Comparison of ENCODE assay signal across 13 cellular contexts in the genomic region with DNA sequence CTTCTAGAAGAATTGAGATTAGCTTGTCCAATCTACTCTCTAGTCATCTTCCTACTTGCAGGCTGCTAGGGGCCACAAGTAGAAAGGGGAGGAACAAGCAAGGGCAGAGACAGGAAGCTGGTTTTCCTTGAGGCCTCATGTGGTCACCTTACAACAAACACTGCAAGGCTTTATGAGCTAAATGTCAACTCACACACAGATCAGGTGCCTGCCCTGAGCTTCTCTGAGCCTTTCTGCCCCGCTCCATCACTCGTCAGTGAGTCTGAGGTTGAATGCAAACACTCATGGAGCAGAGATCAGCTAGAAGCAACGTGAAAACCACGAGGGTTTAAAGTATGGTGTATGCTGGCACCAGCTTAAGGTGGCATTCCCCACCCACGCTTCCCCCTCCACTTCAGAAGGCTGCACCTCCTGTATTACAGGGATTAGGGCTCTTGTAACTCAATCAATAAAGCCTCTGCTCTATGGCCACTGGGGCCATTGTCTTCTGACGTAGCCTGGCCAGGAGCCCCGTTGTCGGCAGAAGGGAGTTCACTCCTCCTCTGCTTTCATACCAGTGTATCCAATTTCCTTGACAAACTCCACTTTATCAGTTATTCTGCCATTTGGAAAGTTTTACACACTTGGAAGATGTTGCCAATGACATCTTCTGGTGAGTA. TPM values are rescaled to one million over a fixed set of nuclear protein-coding genes. Genes with fewer than 3 reads are reported as not detected.
DNase-seq lines count a peak whose midpoint lies in the region; ATAC-seq and TF ChIP-seq lines count a peak whose summit lies in the region.
"Had no signal": no experiment of that assay in that cellular context is flagged by ENCODE, and none has a peak within 500 bp of the region (broad histone marks: within the 10 kb centered on the region; RNA-seq: fewer than 3 reads in every experiment).

No MANE protein-coding gene starts in this region.

- H3K36me3 ChIP-seq in duodenal mucosa (ENCODE audit: control insufficient read depth in 1 of 2, insufficient read depth in 2 of 2, low read length in 2 of 2): no peaks in the 10 kb centered on the region

- no peak for TF ChIP-seq CTCF in NB4 (IDR thresholded peaks at IDR 0.05; ENCODE audit: low read depth, low read length)

- no peak overlapping the region for H3K4me3 ChIP-seq in NB4 (ENCODE audit: low read depth, low read length)
- peak overlapping the region; percentile 40 to 44 for H3K4me3 ChIP-seq in duodenal mucosa (ENCODE audit: low read depth in 1 of 2, low read length in 2 of 2)

- peaks cover 32 to 44% of the 10 kb centered on the region in 2 donors for H3K4me1 ChIP-seq in duodenal mucosa (ENCODE audit: control insufficient read depth in 1 of 2, insufficient read depth in 2 of 2, low read length in 2 of 2)

- H3K27ac ChIP-seq in duodenal mucosa (ENCODE audit: low read depth, low read length): no peak overlapping the region

- no peaks in the 10 kb centered on the region for H3K27me3 ChIP-seq in duodenal mucosa (ENCODE audit: control insufficient read depth in 1 of 2, insufficient read depth in 2 of 2, low read length in 2 of 2)

- DNase-seq in GDM1 (lab: John Stamatoyannopoulos, UW) (peak; percentile 86), NB4 (ENCODE audit: low read depth) (peak; percentile 88), NCI-H1417 (lab: John Stamatoyannopoulos, UW) (no peak), HPDE6-E6E7 (ENCODE audit: extremely low spot score) (no peak), sciatic nerve (ENCODE audit: low spot score) (no peak)
- DNase-seq: naive thymus-derived CD4-positive, alpha-beta T cell; OCI-M1; stimulated activated CD4-positive, alpha-beta T cell treated with anti-CD3 and anti-CD28 coated beads, Interleukin-15, amount 100 ng/mL, for 24 hours had no signal

- H3K9ac ChIP-seq in duodenal mucosa (ENCODE audit: low read depth in 1 of 2, low read length in 2 of 2): peak overlapping the region in 1 of 2 donors; percentile 10

- TF ChIP-seq POLR2A in NB4 (IDR thresholded peaks at IDR 0.05; ENCODE audit: extremely low read depth, insufficient read length): no peak

- no peaks in the 10 kb centered on the region for H3K9me3 ChIP-seq in duodenal mucosa (ENCODE audit: control insufficient read depth in 1 of 2, low read length in 2 of 2)

- peak; percentile 51 for ATAC-seq in GM21423 (IDR thresholded peaks at IDR 0.05; ENCODE audit: unreplicated experiment)
- ATAC-seq in sciatic nerve: no peak
- no peak for ATAC-seq in HG03439 (IDR thresholded peaks at IDR 0.05; ENCODE audit: unreplicated experiment)
- ATAC-seq: naive thymus-derived CD4-positive, alpha-beta T cell had no signal

- intact Hi-C loops in sciatic nerve (cut with DNase I): no loop called here

RNA-seq across cellular contexts. Expression of a gene that starts 5.4 kb away (rescaled TPM):
- total RNA-seq in sciatic nerve: not detected
- total RNA-seq: endothelial cell of umbilical vein; LHCN-M2; naive thymus-derived CD4-positive, alpha-beta T cell had no signal

RNA-seq across cellular contexts. Expression of a gene that starts 10.7 kb away (rescaled TPM):
- total RNA-seq in sciatic nerve: not detected
- total RNA-seq: endothelial cell of umbilical vein; LHCN-M2; naive thymus-derived CD4-positive, alpha-beta T cell had no signal

RNA-seq across cellular contexts. Expression of a gene that starts 10.9 kb away (rescaled TPM):
- not detected for total RNA-seq in sciatic nerve
- total RNA-seq: endothelial cell of umbilical vein; LHCN-M2; naive thymus-derived CD4-positive, alpha-beta T cell had no signal

RNA-seq across cellular contexts. Expression of a gene that starts 28.3 kb away (rescaled TPM):
- total RNA-seq in sciatic nerve: not detected
- total RNA-seq: endothelial cell of umbilical vein; LHCN-M2; naive thymus-derived CD4-positive, alpha-beta T cell had no signal

RNA-seq across cellular contexts. Expression of a gene that starts 54.8 kb away (rescaled TPM):
- total RNA-seq in sciatic nerve: not detected
- total RNA-seq: endothelial cell of umbilical vein; LHCN-M2; naive thymus-derived CD4-positive, alpha-beta T cell had no signal

Comparison
In these comparisons a context has a peak if more than half of its experiments do, and no peak if none do; other contexts are left out.
1. DNase-seq: peak in GDM1 (single experiment) and NB4 (single experiment); none in NCI-H1417 (0 of 3), HPDE6-E6E7 (single experiment) and sciatic nerve (single experiment).